ENCODE assay signal across 20 cellular contexts in the genomic region with DNA sequence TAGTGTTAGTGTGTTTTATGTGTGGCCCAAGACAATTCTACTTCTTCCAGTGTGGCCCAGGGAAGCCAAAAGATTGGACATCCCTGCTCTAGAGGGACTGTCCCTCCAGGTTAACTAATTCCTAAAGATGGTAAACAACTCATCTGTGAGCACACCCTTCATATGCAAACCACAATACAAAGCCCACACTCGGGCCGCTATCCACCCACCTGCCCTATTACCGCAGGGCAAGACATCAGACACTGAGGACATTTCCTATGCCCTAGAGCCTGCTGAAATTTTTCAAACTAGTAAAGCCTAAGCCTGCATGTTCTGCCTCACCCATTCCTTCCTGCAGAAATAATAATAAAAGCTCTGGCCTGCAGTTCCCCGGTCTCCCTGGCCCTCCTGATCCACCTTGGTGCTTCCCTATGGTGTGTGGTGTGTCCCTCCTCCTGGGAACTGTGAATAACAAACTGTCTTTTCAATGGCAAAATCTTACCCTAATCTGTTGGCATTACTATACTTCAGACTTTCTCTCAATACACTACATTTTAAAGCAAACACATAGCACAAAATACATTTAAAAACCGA.
"Had no signal": no experiment of that assay in that cellular context is flagged by ENCODE, and none has a peak within 500 bp of the region (broad histone marks: within the 10 kb centered on the region; RNA-seq: fewer than 3 reads in every experiment).

No MANE protein-coding gene starts in this region.

- H3K4me1 Mint-ChIP-seq: central memory CD8-positive, alpha-beta T cell had no signal

- H3K4me1 ChIP-seq: ascending aorta, colonic mucosa, left lung, tibial nerve, uterus had no signal

- DNase-seq: activated CD4-positive, alpha-beta T cell treated with anti-CD3 and anti-CD28 coated beads, Interleukin-2, amount 10 ng/mL, durations not matched to agents 24 days and 14 days; activated naive CD4-positive, alpha-beta T cell treated with anti-CD3 and anti-CD28 coated beads, Interleukin-2, amount 10 ng/mL, durations not matched to agents 7 days and 5 days; colonic mucosa; erythroblast; foreskin melanocyte; glutamatergic neuron; hippocampal formation; left lung; mammary epithelial cell; nephron progenitor cell; occipital lobe; stimulated activated CD4-positive, alpha-beta T cell treated with anti-CD3 and anti-CD28 coated beads, Interleukin-12 subunit alpha, Interleukin-12 subunit beta, amount 100 ng/mL, for 4 hours; stimulated activated CD4-positive, alpha-beta T cell treated with anti-CD3 and anti-CD28 coated beads, Interleukin-1b, Interleukin-23, amount 100 ng/mL, for 48 hours; stimulated activated CD8-positive, alpha-beta memory T cell treated with anti-CD3 and anti-CD28 coated beads, Interleukin-4, amount 100 ng/mL, for 48 hours; stimulated activated naive CD4-positive, alpha-beta T cell treated with Interleukin-2 at 50 U/mL for 16 hours; SW 1271; uterus had no signal

- H3K27ac ChIP-seq: ascending aorta, colonic mucosa, left lung, tibial nerve, uterus had no signal

- H3K36me3 ChIP-seq: ascending aorta, colonic mucosa, left lung, tibial nerve, uterus had no signal

- H3K4me3 Mint-ChIP-seq: activated CD4-positive, alpha-beta T cell treated with anti-CD3 and anti-CD28 coated beads, Interleukin-2, amount 10 ng/mL, durations not matched to agents 24 days and 14 days; activated naive CD4-positive, alpha-beta T cell treated with anti-CD3 and anti-CD28 coated beads, Interleukin-2, amount 10 ng/mL, durations not matched to agents 7 days and 5 days; central memory CD8-positive, alpha-beta T cell; nephron progenitor cell had no signal

- H3K9me3 Mint-ChIP-seq: activated CD4-positive, alpha-beta T cell treated with anti-CD3 and anti-CD28 coated beads, Interleukin-2, amount 10 ng/mL, durations not matched to agents 24 days and 14 days; activated naive CD4-positive, alpha-beta T cell treated with anti-CD3 and anti-CD28 coated beads, Interleukin-2, amount 10 ng/mL, durations not matched to agents 7 days and 5 days; central memory CD8-positive, alpha-beta T cell had no signal

- H3K4me3 ChIP-seq: ascending aorta, colonic mucosa, left lung, tibial nerve, uterus had no signal

- H3K9me3 ChIP-seq: ascending aorta, colonic mucosa, left lung, tibial nerve, uterus had no signal

- H3K27ac Mint-ChIP-seq: activated CD4-positive, alpha-beta T cell treated with anti-CD3 and anti-CD28 coated beads, Interleukin-2, amount 10 ng/mL, durations not matched to agents 24 days and 14 days; activated naive CD4-positive, alpha-beta T cell treated with anti-CD3 and anti-CD28 coated beads, Interleukin-2, amount 10 ng/mL, durations not matched to agents 7 days and 5 days; nephron progenitor cell had no signal

- ATAC-seq: left lung had no signal

- H3K27me3 ChIP-seq: ascending aorta, colonic mucosa, left lung, tibial nerve, uterus had no signal
